In the genomic region with DNA sequence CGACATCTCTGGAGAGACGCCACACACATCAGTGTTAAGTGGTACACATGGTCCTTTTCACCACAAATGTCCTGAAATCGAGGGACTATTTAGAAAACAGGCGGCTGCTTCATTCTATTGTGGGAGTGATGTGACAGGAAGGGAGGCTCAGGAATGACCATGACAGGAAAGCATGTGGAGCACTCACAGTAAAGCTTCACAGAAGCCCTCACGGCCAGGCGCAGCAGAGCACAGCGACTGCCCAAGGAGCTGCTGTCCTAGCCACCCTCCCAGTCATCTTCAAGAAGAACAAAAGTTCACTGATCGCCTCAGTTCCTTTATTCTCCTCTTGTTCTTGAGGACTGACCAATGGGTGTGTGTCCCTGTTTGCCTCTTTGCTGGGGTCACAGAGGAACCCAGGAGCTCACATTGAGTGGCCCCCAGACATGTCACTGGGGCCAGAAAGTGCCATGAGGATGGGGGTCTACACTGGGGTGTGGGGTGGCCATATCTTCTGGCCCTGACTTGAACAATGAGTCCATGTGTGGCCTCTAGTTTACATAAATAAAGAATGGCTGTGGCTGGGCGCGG, we compare ENCODE assay signal across 15 cellular contexts.
DNase-seq lines count a peak whose midpoint lies in the region; ATAC-seq lines count a peak whose summit lies in the region.
"Had no signal": no experiment of that assay in that cellular context is flagged by ENCODE, and none has a peak within 500 bp of the region (broad histone marks: within the 10 kb centered on the region; RNA-seq: fewer than 3 reads in every experiment).

No MANE protein-coding gene starts in this region.

- H3K27ac ChIP-seq in iPS-18a (ENCODE audit: low read length) (peak overlapping the region; percentile 12), skeletal muscle tissue (ENCODE audit: low read depth, low read length) (peak overlapping the region; percentile 16)

- CTCF ChIA-PET in T-cell (lab: Charles Lee), result interaction anchor here (0.5 to 5.8 kb wide), 14 partner anchors 9 to 159 kb away, joined by 3 to 55 read pairs (median 8); no protein-coding TSS in a partner anchor

- H3K4me3 Mint-ChIP-seq in T-cell, result no peak overlapping the region
- H3K4me3 Mint-ChIP-seq in stimulated activated memory B cell treated with anti-CD40 and anti-IgM and Interleukin-4, amounts not matched to agents 10 μg/mL and 1 μg/mL and 100 μg/mL, for 72 hours, result no peak overlapping the region
- H3K4me3 Mint-ChIP-seq: activated naive CD8-positive, alpha-beta T cell; nephron had no signal

- H3K9ac ChIP-seq in iPS-18a (ENCODE audit: low read length) (no peak overlapping the region), skeletal muscle tissue (ENCODE audit: low read depth in 1 of 3, low read length in 3 of 3) (no peak overlapping the region)

- peaks cover 17% of the 10 kb centered on the region for H3K36me3 Mint-ChIP-seq in T-cell
- H3K36me3 Mint-ChIP-seq in stimulated activated memory B cell treated with anti-CD40 and anti-IgM and Interleukin-4, amounts not matched to agents 10 μg/mL and 1 μg/mL and 100 μg/mL, for 72 hours, result no peaks in the 10 kb centered on the region
- H3K36me3 Mint-ChIP-seq: activated naive CD8-positive, alpha-beta T cell had no signal

- no peak overlapping the region for H3K4me3 ChIP-seq in iPS-18a (ENCODE audit: low read length)
- no peak overlapping the region for H3K4me3 ChIP-seq in skeletal muscle tissue (ENCODE audit: low read length in 3 of 3)
- H3K4me3 ChIP-seq: MG63, spleen, tibial nerve had no signal

- ATAC-seq in T-cell (replicated peaks in 1 of 4), result no peak
- ATAC-seq in GM18502 (IDR thresholded peaks at IDR 0.05; ENCODE audit: poor library complexity, unreplicated experiment), result no peak
- no peak for ATAC-seq in stimulated activated memory B cell treated with anti-CD40 and anti-IgM and Interleukin-4, amounts not matched to agents 10 μg/mL and 1 μg/mL and 100 μg/mL, for 72 hours

- H3K9me3 ChIP-seq in iPS-18a (ENCODE audit: control insufficient read depth, low read depth, low read length) (no peaks in the 10 kb centered on the region), skeletal muscle tissue (ENCODE audit: control insufficient read depth in 3 of 3, low read length in 3 of 3) (no peaks in the 10 kb centered on the region)
- H3K9me3 ChIP-seq: MG63, spleen, tibial nerve had no signal

- peak overlapping the region; percentile 61 to 76 for H3K27ac Mint-ChIP-seq in T-cell
- H3K27ac Mint-ChIP-seq in stimulated activated memory B cell treated with anti-CD40 and anti-IgM and Interleukin-4, amounts not matched to agents 10 μg/mL and 1 μg/mL and 100 μg/mL, for 72 hours, result no peak overlapping the region
- H3K27ac Mint-ChIP-seq: activated naive CD8-positive, alpha-beta T cell had no signal

- H3K36me3 ChIP-seq in iPS-18a (ENCODE audit: control insufficient read depth, low read depth, low read length) (no peaks in the 10 kb centered on the region), skeletal muscle tissue (ENCODE audit: control insufficient read depth in 3 of 3, insufficient read depth in 3 of 3, low read length in 3 of 3) (no peaks in the 10 kb centered on the region)
- H3K36me3 ChIP-seq: MG63, spleen, tibial nerve had no signal

- DNase-seq in NCI-H748 (lab: John Stamatoyannopoulos, UW; ENCODE audit: unreplicated experiment) (peak; percentile 39), NCI-H748 treated with DMSO at 0.1 percent for 48 hours (lab: John Stamatoyannopoulos, UW) (no peak), T-cell (no peak), middle frontal gyrus (ENCODE audit: extremely low spot score, low spot score) (no peak)
- DNase-seq: DND-41, MG63, NCI-H2227 treated with DMSO at 0.1 percent for 48 hours, spleen had no signal

- H3K4me1 Mint-ChIP-seq in T-cell, result peaks cover 60 to 69% (median 64%) of the 10 kb centered on the region in 3 donors
- peaks cover 61% of the 10 kb centered on the region for H3K4me1 Mint-ChIP-seq in stimulated activated memory B cell treated with anti-CD40 and anti-IgM and Interleukin-4, amounts not matched to agents 10 μg/mL and 1 μg/mL and 100 μg/mL, for 72 hours

- no peaks in the 10 kb centered on the region for H3K27me3 Mint-ChIP-seq in T-cell
- H3K27me3 Mint-ChIP-seq in stimulated activated memory B cell treated with anti-CD40 and anti-IgM and Interleukin-4, amounts not matched to agents 10 μg/mL and 1 μg/mL and 100 μg/mL, for 72 hours, result no peaks in the 10 kb centered on the region
- H3K27me3 Mint-ChIP-seq: activated naive CD8-positive, alpha-beta T cell had no signal

- no peaks in the 10 kb centered on the region for H3K9me3 Mint-ChIP-seq in T-cell
- H3K9me3 Mint-ChIP-seq in stimulated activated memory B cell treated with anti-CD40 and anti-IgM and Interleukin-4, amounts not matched to agents 10 μg/mL and 1 μg/mL and 100 μg/mL, for 72 hours, result no peaks in the 10 kb centered on the region
- H3K9me3 Mint-ChIP-seq: nephron had no signal

- H3K27me3 ChIP-seq in iPS-18a (ENCODE audit: control insufficient read depth, insufficient read depth, low read length), result no peaks in the 10 kb centered on the region
- H3K27me3 ChIP-seq in skeletal muscle tissue (ENCODE audit: control insufficient read depth in 3 of 3, insufficient read depth in 3 of 3, low read length in 3 of 3), result no peaks in the 10 kb centered on the region
- H3K27me3 ChIP-seq: MG63, spleen, tibial nerve had no signal

- peaks cover 11% of the 10 kb centered on the region for H3K4me1 ChIP-seq in iPS-18a (ENCODE audit: control insufficient read depth, low read depth, low read length)
- peaks cover 52 to 62% (median 55%) of the 10 kb centered on the region in 3 donors for H3K4me1 ChIP-seq in skeletal muscle tissue (ENCODE audit: control insufficient read depth in 3 of 3, insufficient read depth in 3 of 3, low read length in 3 of 3)

- POLR2A ChIA-PET in T-cell (lab: Charles Lee), result no interaction called here
